In the genomic region with DNA sequence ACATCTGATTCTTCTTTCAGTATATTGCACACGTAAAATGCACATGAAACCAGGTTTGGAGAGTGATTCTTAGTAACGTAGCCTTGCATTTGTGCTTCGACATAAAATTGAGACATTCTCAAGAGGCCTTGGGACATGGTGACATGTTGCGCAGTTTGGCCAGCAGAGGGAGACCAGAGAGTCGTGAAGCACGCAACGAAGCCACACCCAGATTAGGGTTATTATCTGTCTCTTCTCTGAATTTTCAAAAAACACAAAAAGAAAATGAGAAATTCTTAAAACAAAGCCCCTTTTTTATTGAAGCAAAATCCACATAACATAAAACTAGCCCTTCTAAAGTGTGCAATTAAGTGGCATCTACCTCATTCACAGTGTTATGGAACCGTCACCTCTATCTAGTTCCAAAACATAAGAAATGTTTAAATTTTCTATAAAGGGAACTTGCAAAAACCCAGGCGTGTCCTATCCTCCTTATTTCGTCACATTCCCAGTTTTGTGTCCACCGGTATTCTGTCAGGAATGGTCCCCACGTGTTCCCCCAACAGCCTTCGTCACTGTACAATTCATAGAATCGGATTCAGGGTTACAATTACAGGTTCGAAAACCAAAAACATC, we compare ENCODE assay signal across 7 cellular contexts.
A peak's percentile ranks its signal among the peaks of the same experiment; 100 is the strongest.
DNase-seq lines count a peak whose midpoint lies in the region; ATAC-seq and TF ChIP-seq lines count a peak whose summit lies in the region.

No MANE protein-coding gene starts in this region.

- peak overlapping the region; percentile 86 for H4K91ac ChIP-seq in trophoblast cell (ENCODE audit: low read depth, low read length)

- peaks cover 28% of the 10 kb centered on the region for H3K79me1 ChIP-seq in trophoblast cell (ENCODE audit: low read length)

- H3K27me3 ChIP-seq in trophoblast cell (ENCODE audit: insufficient read depth, low read length) (no peaks in the 10 kb centered on the region), tibial artery (no peaks in the 10 kb centered on the region)

- intact Hi-C loops in tibial artery (cut with DNase I; ENCODE audit: low total_unique reads) = loop anchor here (10.0 kb wide), 1 partner anchor 128 kb away; no protein-coding TSS in a partner anchor

- H3K27ac Mint-ChIP-seq in IgD-negative memory B cell (peak overlapping the region; percentile 95 to 98 (median 96)), glutamatergic neuron (ENCODE audit: unreplicated experiment) (peak overlapping the region; percentile 100)
- peak overlapping the region; percentile 94 to 98 for H3K27ac Mint-ChIP-seq in activated naive CD4-positive, alpha-beta T cell treated with anti-CD3 and anti-CD28 coated beads, Interleukin-2, amount 50 U/mL, for 72 hours

- H4K8ac ChIP-seq in trophoblast cell (ENCODE audit: low read depth, low read length) = peak overlapping the region; percentile 84

- H3K4me3 Mint-ChIP-seq in IgD-negative memory B cell (peak overlapping the region; percentile 60 to 92 (median 77)), glutamatergic neuron (ENCODE audit: unreplicated experiment) (peak overlapping the region; percentile 72)

- peaks cover 8% of the 10 kb centered on the region; the same call in 1 of the 2 replicates for H3K9me3 ChIP-seq in SK-N-MC (ENCODE audit: low read depth, low read length)
- H3K9me3 ChIP-seq in trophoblast cell (ENCODE audit: insufficient read depth, low read depth, low read length) = peaks cover 4% of the 10 kb centered on the region
- no peaks in the 10 kb centered on the region for H3K9me3 ChIP-seq in tibial artery

- H3K4me2 ChIP-seq in trophoblast cell (ENCODE audit: low read length) = no peak overlapping the region

- peaks cover 1% of the 10 kb centered on the region for H3K36me3 Mint-ChIP-seq in IgD-negative memory B cell
- H3K36me3 Mint-ChIP-seq in activated naive CD4-positive, alpha-beta T cell treated with anti-CD3 and anti-CD28 coated beads, Interleukin-2, amount 50 U/mL, for 72 hours = peaks cover 8 to 40% of the 10 kb centered on the region in 2 donors
- peaks cover under 1% of the 10 kb centered on the region for H3K36me3 Mint-ChIP-seq in glutamatergic neuron (ENCODE audit: unreplicated experiment)

- peaks cover 0 to 4% (median 0%) of the 10 kb centered on the region in 3 donors for H3K9me3 Mint-ChIP-seq in IgD-negative memory B cell
- peaks cover 0 to 16% of the 10 kb centered on the region in 2 donors for H3K9me3 Mint-ChIP-seq in activated naive CD4-positive, alpha-beta T cell treated with anti-CD3 and anti-CD28 coated beads, Interleukin-2, amount 50 U/mL, for 72 hours
- peaks cover 24% of the 10 kb centered on the region for H3K9me3 Mint-ChIP-seq in glutamatergic neuron (ENCODE audit: unreplicated experiment)

- H3K36me3 ChIP-seq in SK-N-MC (ENCODE audit: insufficient read depth, low read length) (peaks cover 3% of the 10 kb centered on the region; the same call in 1 of the 2 replicates), trophoblast cell (ENCODE audit: control insufficient read depth in 1 of 2, insufficient read depth in 2 of 2, low read length in 2 of 2) (peaks cover 0 to 2% of the 10 kb centered on the region in 2 experiments), tibial artery (no peaks in the 10 kb centered on the region)

- peak overlapping the region; percentile 89 for H2BK120ac ChIP-seq in trophoblast cell (ENCODE audit: insufficient read depth, low read length, poor library complexity)

- H4K12ac ChIP-seq in trophoblast cell (ENCODE audit: low read depth, low read length) = no peak overlapping the region

- H3K4me1 Mint-ChIP-seq in IgD-negative memory B cell (peaks cover 30 to 45% (median 34%) of the 10 kb centered on the region in 3 donors), glutamatergic neuron (ENCODE audit: low read depth, unreplicated experiment) (peaks cover 40% of the 10 kb centered on the region)

- no CpG with 5 or more reads among the region's 15 CpGs for WGBS in trophoblast cell (ENCODE audit: extremely low coverage, insufficient coverage, insufficient read length)

- peak; percentile 73 for ATAC-seq in GM18498 (IDR thresholded peaks at IDR 0.05; ENCODE audit: unreplicated experiment)
- peak; percentile 56 to 70 for ATAC-seq in activated naive CD4-positive, alpha-beta T cell treated with anti-CD3 and anti-CD28 coated beads, Interleukin-2, amount 50 U/mL, for 72 hours

- H3K4ac ChIP-seq in trophoblast cell (ENCODE audit: low read depth, low read length) = peak overlapping the region; percentile 57

- DNase-seq in SK-N-MC (ENCODE audit: low read depth, low spot score) = no peak
- peak; percentile 64 to 70 for DNase-seq in activated naive CD4-positive, alpha-beta T cell treated with anti-CD3 and anti-CD28 coated beads, Interleukin-2, amount 50 U/mL, for 72 hours (ENCODE audit: low spot score in 2 of 2)
- DNase-seq in glutamatergic neuron = peak; percentile 80
- peak; percentile 74 to 92 for DNase-seq in trophoblast cell
- peak; percentile 84 to 86 for DNase-seq in tibial artery

- H3K4me1 ChIP-seq in trophoblast cell (ENCODE audit: control insufficient read depth in 1 of 2, insufficient read depth in 2 of 2, low read length in 2 of 2) = peaks cover 13 to 17% of the 10 kb centered on the region in 2 experiments
- H3K4me1 ChIP-seq in tibial artery = peaks cover 0 to 48% (median 34%) of the 10 kb centered on the region in 4 donors

- H3K27ac ChIP-seq in SK-N-MC = peak overlapping the region; percentile 99
- H3K27ac ChIP-seq in trophoblast cell (ENCODE audit: low read depth, low read length) = peak overlapping the region; percentile 97
- H3K27ac ChIP-seq in tibial artery = peak overlapping the region; percentile 79 to 84

- H3K18ac ChIP-seq in trophoblast cell (ENCODE audit: low read length) = no peak overlapping the region

- peak overlapping the region; percentile 52 for H3K14ac ChIP-seq in trophoblast cell (ENCODE audit: low read length)

- no peak overlapping the region for H2AK5ac ChIP-seq in trophoblast cell (ENCODE audit: low read length)

- H2BK5ac ChIP-seq in trophoblast cell (ENCODE audit: low read depth, low read length, poor library complexity) = peak overlapping the region; percentile 89

- H3K79me2 ChIP-seq in trophoblast cell (ENCODE audit: control insufficient read depth, insufficient read depth, low read length, poor library complexity) = peaks cover 6% of the 10 kb centered on the region

- no peak overlapping the region for H3K23ac ChIP-seq in trophoblast cell (ENCODE audit: low read length)

- H3K27me3 Mint-ChIP-seq in IgD-negative memory B cell = no peaks in the 10 kb centered on the region
- peaks cover 14% of the 10 kb centered on the region for H3K27me3 Mint-ChIP-seq in glutamatergic neuron (ENCODE audit: unreplicated experiment)

- peak overlapping the region; percentile 52 for H3K4me3 ChIP-seq in SK-N-MC
- H3K4me3 ChIP-seq in trophoblast cell (ENCODE audit: low read depth, low read length) = no peak overlapping the region
- no peak overlapping the region for H3K4me3 ChIP-seq in tibial artery

- H2BK12ac ChIP-seq in trophoblast cell (ENCODE audit: low read length) = peak overlapping the region; percentile 25

- H3K9ac ChIP-seq in SK-N-MC (ENCODE audit: insufficient read length) = peak overlapping the region; percentile 78
- H3K9ac ChIP-seq in trophoblast cell (ENCODE audit: low read length) = no peak overlapping the region

- no peak overlapping the region for H2AFZ ChIP-seq in trophoblast cell (ENCODE audit: insufficient read depth, low read length, poor library complexity)

- TF ChIP-seq CTCF in glutamatergic neuron (IDR thresholded peaks at IDR 0.05; ENCODE audit: partially characterized antibody, unreplicated experiment) (peak; percentile 78), tibial artery (IDR thresholded peaks at IDR 0.05) (peak; percentile 65 to 84)
